ENCODE assay signal across 8 cellular contexts in genomic region chr11:94543695-94544581, GRCh38. TPM values are rescaled to one million over a fixed set of nuclear protein-coding genes. Genes with fewer than 3 reads are reported as not detected.
DNase-seq lines count a peak whose midpoint lies in the region; ATAC-seq, FAIRE-seq and TF ChIP-seq lines count a peak whose summit lies in the region.

TSS of gene FUT4 (plus strand) at chr11:94543921. CDS start at chr11:94544134, 213 bp downstream.

- peak; percentile 66 to 87 for DNase-seq in A549 (ENCODE audit: low read depth in 1 of 2, low spot score in 1 of 2)
- DNase-seq in NCI-H2171 (lab: John Stamatoyannopoulos, UW): peak; percentile 83
- peak; percentile 28 for DNase-seq in activated CD4-positive, CD25-positive, alpha-beta regulatory T cell treated with anti-CD3 and anti-CD28 coated beads, Interleukin-2, amount 50 U/mL, for 16 hours (ENCODE audit: low read depth, low spot score)
- DNase-seq in central memory CD4-positive, alpha-beta T cell: peak; percentile 67
- DNase-seq in kidney: peak; percentile 96
- DNase-seq in stimulated activated CD4-positive, alpha-beta T cell treated with anti-CD3 and anti-CD28 coated beads, Interleukin-15, amount 100 ng/mL, for 24 hours: peak; percentile 87

- WGBS in A549 (ENCODE audit: missing lambda C conversion rate): 2% methylated on average over 32 of the region's 101 CpGs

- ATAC-seq in A549 (peak; percentile 95 to 98), GM18508 (IDR thresholded peaks at IDR 0.05; ENCODE audit: insufficient read depth, unreplicated experiment) (peak; percentile 74), HG02981 (IDR thresholded peaks at IDR 0.05; ENCODE audit: unreplicated experiment) (peak; percentile 74)

- FAIRE-seq in A549 (lab: Jason Lieb, UNC) (no peak), kidney (lab: Jason Lieb, UNC) (no peak)

- TF ChIP-seq RAD21 in A549 (conservative IDR thresholded peaks at IDR 0.05 in 1 of 2, IDR thresholded peaks at IDR 0.05 in 1 of 2): no peak

- no peak for TF ChIP-seq EP300 in A549 (IDR thresholded peaks at IDR 0.05)

- CTCF ChIA-PET in A549 (lab: Yijun Ruan, JAX): interaction anchor here (1.0 to 1.1 kb wide), 2 partner anchors 11 to 23 kb away, joined by 3 read pairs; no protein-coding TSS in a partner anchor

- H3K27ac ChIP-seq in A549: peak within 1 kb of the TSS; percentile 85 to 100
- H3K27ac ChIP-seq in kidney (ENCODE audit: low read depth in 2 of 2, low read length in 2 of 2): peak within 1 kb of the TSS; percentile 94

- TF ChIP-seq CTCF in A549 (IDR thresholded peaks at IDR 0.05) (no peak), kidney (IDR thresholded peaks at IDR 0.05; ENCODE audit: borderline replicate concordance, extremely low read depth, insufficient read depth) (peak; percentile 10)

- POLR2A ChIA-PET in A549 (lab: Yijun Ruan, JAX): interaction anchor here (1.3 kb wide), 2 partner anchors 22 to 40 kb away, joined by 3 read pairs; no protein-coding TSS in a partner anchor

- intact Hi-C loops in kidney (cut with DNase I): no loop called here

- H3K4me3 ChIP-seq in A549 (peak within 1 kb of the TSS; percentile 69), kidney (ENCODE audit: low read length in 2 of 2) (peak within 1 kb of the TSS; percentile 65 to 71)

- H3K4me2 ChIP-seq in A549: peak within 1 kb of the TSS; percentile 80

- peak; percentile 45 for TF ChIP-seq POLR2A in A549 (IDR thresholded peaks at IDR 0.05; ENCODE audit: low read length)

- peak within 1 kb of the TSS; percentile 68 to 81 for H3K9ac ChIP-seq in kidney (ENCODE audit: low read length in 2 of 2)

- no peaks in the 10 kb centered on the region for H3K36me3 ChIP-seq in kidney (ENCODE audit: control insufficient read depth in 1 of 2, insufficient read depth in 2 of 2, low read length in 2 of 2)

- H3K9me3 ChIP-seq in A549 (no peaks in the 10 kb centered on the region), kidney (ENCODE audit: control insufficient read depth in 1 of 2, low read length in 2 of 2) (no peaks in the 10 kb centered on the region)

- H3K4me1 ChIP-seq in A549: peaks cover 23% of the 10 kb centered on the region
- H3K4me1 ChIP-seq in kidney (ENCODE audit: control insufficient read depth in 1 of 2, insufficient read depth in 1 of 2, low read depth in 1 of 2, low read length in 2 of 2): peaks cover 0 to 4% of the 10 kb centered on the region in 2 donors

TF ChIP-seq in A549, 52 proteins besides CTCF, POLR2A, EP300 and RAD21:
- TF ChIP-seq CHD4 (IDR thresholded peaks at IDR 0.05; ENCODE audit: borderline replicate concordance) (no peak), MAX (IDR thresholded peaks at IDR 0.05) (peak; percentile 88), MAFK (IDR thresholded peaks at IDR 0.05; ENCODE audit: partially characterized antibody) (no peak), HMGXB4 (CRISPR knock-in tag; IDR thresholded peaks at IDR 0.05; ENCODE audit: borderline replicate concordance) (peak; percentile 48; the same call in 1 of the 2 replicates), MYC (IDR thresholded peaks at IDR 0.05; ENCODE audit: borderline replicate concordance, low read length) (peak; percentile 35; the same call in 1 of the 2 replicates), HEYL (CRISPR knock-in tag; IDR thresholded peaks at IDR 0.05) (0 out of 2 replicates have a peak, but pooled peaks have one; percentile 32), HDAC2 (IDR thresholded peaks at IDR 0.05) (no peak), HOXB13 (CRISPR knock-in tag; IDR thresholded peaks at IDR 0.05; ENCODE audit: low read depth) (no peak), ATOH8 (CRISPR knock-in tag; IDR thresholded peaks at IDR 0.05; ENCODE audit: low read depth) (no peak), HES2 (IDR thresholded peaks at IDR 0.05) (no peak), JUN (IDR thresholded peaks at IDR 0.05) (peak; percentile 52 to 56; a peak in 3 of 5 replicates), BCL3 (IDR thresholded peaks at IDR 0.05) (peak; percentile 87), E2F6 (IDR thresholded peaks at IDR 0.05; ENCODE audit: borderline replicate concordance, low read depth) (peak; percentile 82), PHF8 (IDR thresholded peaks at IDR 0.05; ENCODE audit: borderline replicate concordance, low read depth) (peak; percentile 96)

RNA-seq across cellular contexts. Expression of gene FUT4, which starts in this region (rescaled TPM):
- polyA plus RNA-seq in A549 (2011; rRNA removed): 1.7 and 1.8 TPM in 2 replicates
- polyA plus RNA-seq in A549 (2012; cell fraction: cytosol; rRNA removed): 1.2 and 1.7 TPM in 2 replicates
- polyA plus RNA-seq in A549 (2012; cell fraction: nucleus; rRNA removed): 1.6 and 1.8 TPM in 2 replicates
- 1.6 TPM in 3 replicates for polyA plus RNA-seq in A549 (2017; fragmentation: RNase III; extraction: RNeasy Plus Mini Kit Qiagen cat#74134 plus additional on column Dnase treatment)
- polyA minus RNA-seq in A549 (2011; rRNA and poly(A)+ RNA removed): 1.8 and 2.2 TPM in 2 replicates
- 9.5 TPM for total RNA-seq in kidney
- polyA plus RNA-seq in kidney (ENCODE audit: insufficient read depth, low read depth, low replicate concordance): 1.2 TPM

Comparison
In these comparisons a context has a peak if more than half of its experiments do, and no peak if none do; other contexts are left out.
1. Peak in every context shown above with its lines: DNase-seq, ATAC-seq, H3K4me3 ChIP-seq and H3K27ac ChIP-seq.
2. DNase-seq: peak in every context shown above with its lines; median percentile 96 in kidney; 87 in stimulated activated CD4-positive, alpha-beta T cell treated with anti-CD3 and anti-CD28 coated beads, Interleukin-15, amount 100 ng/mL, for 24 hours; 83 in NCI-H2171; 76 in A549; 67 in central memory CD4-positive, alpha-beta T cell; 28 in activated CD4-positive, CD25-positive, alpha-beta regulatory T cell treated with anti-CD3 and anti-CD28 coated beads, Interleukin-2, amount 50 U/mL, for 16 hours.